Comparison of ENCODE assay signal across 1 cellular context in genomic region chr1:212284744-212285684, GRCh38.
TF ChIP-seq lines count a peak whose summit lies in the region.

PPP2R5A (plus strand) TSS chr1:212285410; CDS start chr1:212286111, 701 bp downstream.

TF ChIP-seq in HepG2, 621 proteins besides CTCF, POLR2A, EP300 and RAD21 (continued from another document and continues in another):
- TF ChIP-seq PRDM4 (CRISPR knock-in tag; IDR thresholded peaks at IDR 0.05; ENCODE audit: borderline replicate concordance) (no peak), TFE3 (CRISPR knock-in tag; IDR thresholded peaks at IDR 0.05) (peak; percentile 68), CBFB (CRISPR knock-in tag; IDR thresholded peaks at IDR 0.05) (peak; percentile 89; the same call in 1 of the 2 replicates), GRHL1 (CRISPR knock-in tag; conservative IDR thresholded peaks at IDR 0.05) (no peak), ZNF296 (CRISPR knock-in tag; conservative IDR thresholded peaks at IDR 0.05) (no peak), ARID2 (CRISPR knock-in tag; IDR thresholded peaks at IDR 0.05; ENCODE audit: borderline replicate concordance) (no peak; the same call in 1 of the 2 replicates), TOE1 (CRISPR knock-in tag; IDR thresholded peaks at IDR 0.05) (peak; percentile 33; the same call in 1 of the 2 replicates), ARNTL (CRISPR knock-in tag; IDR thresholded peaks at IDR 0.05) (peak; percentile 71; the same call in 1 of the 2 replicates), GABPB1 (CRISPR knock-in tag; IDR thresholded peaks at IDR 0.05) (peak; percentile 82), ZC3H13 (CRISPR knock-in tag; IDR thresholded peaks at IDR 0.05) (no peak; the same call in 1 of the 2 replicates), ZNF772 (CRISPR knock-in tag; IDR thresholded peaks at IDR 0.05) (0 out of 2 replicates have a peak, but pooled peaks have one; percentile 33), PBX2 (CRISPR knock-in tag; IDR thresholded peaks at IDR 0.05) (peak; percentile 89), GMEB1 (CRISPR knock-in tag; IDR thresholded peaks at IDR 0.05; ENCODE audit: borderline replicate concordance) (peak; percentile 80), SP1 (IDR thresholded peaks at IDR 0.05) (no peak), SP1 (CRISPR knock-in tag; IDR thresholded peaks at IDR 0.05) (no peak; the same call in 1 of the 2 replicates), ZNF674 (CRISPR knock-in tag; IDR thresholded peaks at IDR 0.05; ENCODE audit: low read depth) (no peak), ZNF331 (CRISPR knock-in tag; IDR thresholded peaks at IDR 0.05) (peak; percentile 47; the same call in 1 of the 2 replicates), KLF15 (CRISPR knock-in tag; IDR thresholded peaks at IDR 0.05; ENCODE audit: borderline replicate concordance) (0 out of 2 replicates have a peak, but pooled peaks have one; percentile 43), ZSCAN9 (CRISPR knock-in tag; IDR thresholded peaks at IDR 0.05; ENCODE audit: borderline replicate concordance) (peak; percentile 75; the same call in 1 of the 2 replicates), KDM2A (CRISPR knock-in tag; IDR thresholded peaks at IDR 0.05; ENCODE audit: borderline replicate concordance, low read depth) (peak; percentile 59), BHLHE40 (IDR thresholded peaks at IDR 0.05; ENCODE audit: low read length) (no peak; the same call in 1 of the 2 replicates), YY1 (IDR thresholded peaks at IDR 0.05; ENCODE audit: insufficient read depth, insufficient replicate concordance, low read depth, low read length) (peak; percentile 46), HNRNPK (IDR thresholded peaks at IDR 0.05; ENCODE audit: low read depth, low read length, poor library complexity, severe bottlenecking) (peak; percentile 74), ZNF33A (CRISPR knock-in tag; IDR thresholded peaks at IDR 0.05; ENCODE audit: borderline replicate concordance) (peak; percentile 62; the same call in 1 of the 2 replicates), ZNF501 (CRISPR knock-in tag; IDR thresholded peaks at IDR 0.05) (peak; percentile 82), ZNF547 (CRISPR knock-in tag; IDR thresholded peaks at IDR 0.05) (peak; percentile 46; the same call in 1 of the 2 replicates), GZF1 (CRISPR knock-in tag; IDR thresholded peaks at IDR 0.05) (0 out of 2 replicates have a peak, but pooled peaks have one; percentile 44), ZNF530 (CRISPR knock-in tag; IDR thresholded peaks at IDR 0.05; ENCODE audit: low read depth) (no peak), KDM4B (CRISPR knock-in tag; IDR thresholded peaks at IDR 0.05) (no peak), STAG1 (CRISPR knock-in tag; IDR thresholded peaks at IDR 0.05) (peak; percentile 42), NONO (IDR thresholded peaks at IDR 0.05) (no peak), NONO (CRISPR knock-in tag; conservative IDR thresholded peaks at IDR 0.05) (no peak; the same call in 1 of the 2 replicates), RFXAP (CRISPR knock-in tag; IDR thresholded peaks at IDR 0.05; ENCODE audit: borderline replicate concordance) (peak; percentile 88), ZNF263 (CRISPR knock-in tag; IDR thresholded peaks at IDR 0.05) (no peak), TCF7L2 (IDR thresholded peaks at IDR 0.05; ENCODE audit: low read depth, low read length) (no peak), THAP9 (CRISPR knock-in tag; IDR thresholded peaks at IDR 0.05; ENCODE audit: borderline replicate concordance) (peak; percentile 50; the same call in 1 of the 2 replicates), FLYWCH1 (CRISPR knock-in tag; IDR thresholded peaks at IDR 0.05) (no peak), ZNF280B (CRISPR knock-in tag; IDR thresholded peaks at IDR 0.05; ENCODE audit: borderline replicate concordance) (peak; percentile 3; the same call in 1 of the 2 replicates), ZNF30 (CRISPR knock-in tag; IDR thresholded peaks at IDR 0.05) (no peak), CBX2 (IDR thresholded peaks at IDR 0.05; ENCODE audit: low read depth, low read length) (no peak), CBX2 (CRISPR knock-in tag; IDR thresholded peaks at IDR 0.05; ENCODE audit: low read depth) (no peak), ZNF383 (CRISPR knock-in tag; IDR thresholded peaks at IDR 0.05; ENCODE audit: borderline replicate concordance) (peak; percentile 13; the same call in 1 of the 2 replicates), TRIM24 (CRISPR knock-in tag; IDR thresholded peaks at IDR 0.05) (no peak), ZNF326 (CRISPR knock-in tag; IDR thresholded peaks at IDR 0.05; ENCODE audit: borderline replicate concordance) (no peak), ZNF18 (CRISPR knock-in tag; IDR thresholded peaks at IDR 0.05; ENCODE audit: insufficient replicate concordance) (peak; percentile 25), AGO1 (IDR thresholded peaks at IDR 0.05; ENCODE audit: low read depth, low read length, poor library complexity, severe bottlenecking) (peak; percentile 9), ZNF292 (CRISPR knock-in tag; IDR thresholded peaks at IDR 0.05; ENCODE audit: borderline replicate concordance, low read depth) (peak; percentile 80; the same call in 1 of the 2 replicates), ZNF205 (CRISPR knock-in tag; IDR thresholded peaks at IDR 0.05) (peak; percentile 47; the same call in 1 of the 2 replicates), ZNF484 (CRISPR knock-in tag; IDR thresholded peaks at IDR 0.05; ENCODE audit: borderline replicate concordance, low read depth) (no peak), ATF1 (CRISPR knock-in tag; IDR thresholded peaks at IDR 0.05) (peak; percentile 93), KLF12 (CRISPR knock-in tag; IDR thresholded peaks at IDR 0.05; ENCODE audit: borderline replicate concordance) (peak; percentile 26; the same call in 1 of the 2 replicates), NAIF1 (CRISPR knock-in tag; IDR thresholded peaks at IDR 0.05; ENCODE audit: borderline replicate concordance) (peak; percentile 90; the same call in 1 of the 2 replicates), NRL (CRISPR knock-in tag; IDR thresholded peaks at IDR 0.05; ENCODE audit: borderline replicate concordance) (peak; percentile 67; the same call in 1 of the 2 replicates), ZNF747 (CRISPR knock-in tag; IDR thresholded peaks at IDR 0.05; ENCODE audit: borderline replicate concordance) (peak; percentile 53; the same call in 1 of the 2 replicates), ZMYM3 (CRISPR knock-in tag; IDR thresholded peaks at IDR 0.05) (peak; percentile 33; the same call in 1 of the 2 replicates)
